In the genomic region with DNA sequence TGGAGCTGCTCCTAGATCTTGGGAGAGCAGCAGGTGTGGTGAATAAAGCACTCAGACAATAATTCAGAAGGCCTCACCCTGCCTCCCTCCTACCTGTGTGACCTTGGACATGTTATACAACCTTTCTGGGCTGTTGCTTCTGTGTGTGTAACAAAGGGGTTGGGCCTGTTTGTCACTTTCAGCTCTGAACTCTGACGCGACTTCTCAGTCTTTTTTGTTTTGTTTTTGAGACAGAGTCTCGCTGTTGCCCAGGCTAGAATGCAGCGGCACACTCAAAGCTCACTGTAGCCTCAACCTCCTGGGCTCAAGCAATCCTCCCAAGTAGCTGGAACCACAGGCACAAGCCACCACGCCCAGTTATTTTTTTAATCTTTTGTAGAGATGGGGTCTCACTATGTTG, we compare ENCODE assay signal across 26 cellular contexts.
DNase-seq lines count a peak whose midpoint lies in the region; ATAC-seq and TF ChIP-seq lines count a peak whose summit lies in the region.
"Had no signal": no experiment of that assay in that cellular context is flagged by ENCODE, and none has a peak within 500 bp of the region (broad histone marks: within the 10 kb centered on the region; RNA-seq: fewer than 3 reads in every experiment).

No MANE protein-coding gene starts in this region.

- CTCF ChIA-PET in WTC11 (lab: Charles Lee), result no interaction called here

- H3K4me1 Mint-ChIP-seq in WTC11 (peaks cover 63% of the 10 kb centered on the region), nephron (peaks cover 34% of the 10 kb centered on the region)
- peaks cover 5% of the 10 kb centered on the region for H3K4me1 Mint-ChIP-seq in stimulated activated effector memory CD8-positive, alpha-beta T cell treated with anti-CD3 and anti-CD28 coated beads, Interleukin-12 subunit alpha, Interleukin-12 subunit beta, amount 100 ng/mL, for 72 hours

- ATAC-seq in WTC11, result no peak
- no peak for ATAC-seq in HG02759 (IDR thresholded peaks at IDR 0.05; ENCODE audit: unreplicated experiment)
- ATAC-seq in stimulated activated effector memory CD8-positive, alpha-beta T cell treated with anti-CD3 and anti-CD28 coated beads, Interleukin-12 subunit alpha, Interleukin-12 subunit beta, amount 100 ng/mL, for 72 hours, result no peak
- ATAC-seq: GM12878 had no signal

- DNase-seq in WTC11 (ENCODE audit: low spot score) (no peak), hepatocyte (ENCODE audit: low spot score) (no peak), SW480 (ENCODE audit: low spot score) (no peak), NCI-H2227 (lab: John Stamatoyannopoulos, UW; ENCODE audit: unreplicated experiment) (no peak)
- DNase-seq in stimulated activated effector memory CD8-positive, alpha-beta T cell treated with anti-CD3 and anti-CD28 coated beads, Interleukin-12 subunit alpha, Interleukin-12 subunit beta, amount 100 ng/mL, for 72 hours (ENCODE audit: low spot score in 2 of 2), result no peak
- DNase-seq: activated CD4-positive, alpha-beta T cell treated with anti-CD3 and anti-CD28 coated beads, Interleukin-2, amount 50 U/mL, for 1 hour; activated CD8-positive, alpha-beta memory T cell treated with anti-CD3 and anti-CD28 coated beads, Interleukin-2, amount 50 U/mL, for 4 hours; activated naive CD8-positive, alpha-beta T cell treated with anti-CD3 and anti-CD28 coated beads, Interleukin-2, amount 10 ng/mL, durations not matched to agents 7 days and 5 days; head of caudate nucleus; left ventricle myocardium inferior; NCI-H510A treated with DMSO at 0.1 percent for 48 hours; NK-92 treated with Interleukin-12 subunit alpha and Interleukin-12 subunit beta, amount 100 ng/mL, for 24 hours; stimulated activated CD4-positive, alpha-beta T cell treated with anti-CD3 and anti-CD28 coated beads, Interleukin-12 subunit alpha, Interleukin-12 subunit beta, amount 100 ng/mL, for 4 hours; stimulated activated CD4-positive, alpha-beta T cell treated with anti-CD3 and anti-CD28 coated beads, Interleukin-4, amount 100 ng/mL, for 4 hours; upper lobe of left lung had no signal

- H3K4me1 ChIP-seq in ACC112 (ENCODE audit: control insufficient read depth, insufficient read depth, low read length, unreplicated experiment), result peaks cover 39% of the 10 kb centered on the region
- peaks cover 28% of the 10 kb centered on the region for H3K4me1 ChIP-seq in hepatocyte (ENCODE audit: insufficient read depth)

- H3K79me2 ChIP-seq in ACC112 (ENCODE audit: control insufficient read depth, insufficient read depth, low read length, unreplicated experiment) (peaks cover 82% of the 10 kb centered on the region), hepatocyte (peaks cover 96% of the 10 kb centered on the region)

- no peaks in the 10 kb centered on the region for H3K27me3 ChIP-seq in ACC112 (ENCODE audit: insufficient read depth, low read length)
- no peaks in the 10 kb centered on the region for H3K27me3 ChIP-seq in hepatocyte
- H3K27me3 ChIP-seq: brain microvascular endothelial cell, upper lobe of left lung had no signal

- H3K9me2 ChIP-seq in hepatocyte (replicated peaks; ENCODE audit: insufficient read depth), result no peaks in the 10 kb centered on the region

- H3K27ac Mint-ChIP-seq in WTC11, result peak overlapping the region; percentile 74
- peak overlapping the region; percentile 16 to 72 (median 51) for H3K27ac Mint-ChIP-seq in nephron
- no peak overlapping the region for H3K27ac Mint-ChIP-seq in stimulated activated effector memory CD8-positive, alpha-beta T cell treated with anti-CD3 and anti-CD28 coated beads, Interleukin-12 subunit alpha, Interleukin-12 subunit beta, amount 100 ng/mL, for 72 hours
- H3K27ac Mint-ChIP-seq: activated naive CD8-positive, alpha-beta T cell treated with anti-CD3 and anti-CD28 coated beads, Interleukin-2, amount 10 ng/mL, durations not matched to agents 7 days and 5 days; B cell; stimulated activated naive CD8-positive, alpha-beta T cell treated with anti-CD3 and anti-CD28 coated beads, Interleukin-15, Interleukin-2, amounts not matched to agents 100 ng/mL and 50 ng/mL, for 24 hours; T-helper 2 cell treated with Interferon-gamma antibody and Interleukin-4, amounts not matched to agents 5 μg/mL and 100 μg/mL, for 36 hours had no signal

- no peak overlapping the region for H2AFZ ChIP-seq in ACC112 (ENCODE audit: low read length, unreplicated experiment)
- no peak overlapping the region for H2AFZ ChIP-seq in hepatocyte

- H3K4me3 ChIP-seq in ACC112 (ENCODE audit: low read depth, low read length), result peak overlapping the region; percentile 19; the same call in 1 of the 2 replicates
- H3K4me3 ChIP-seq in hepatocyte, result no peak overlapping the region
- H3K4me3 ChIP-seq: GM12878, left ventricle myocardium inferior, upper lobe of left lung had no signal

- H3K4me3 Mint-ChIP-seq in WTC11 (no peak overlapping the region), nephron (no peak overlapping the region)
- H3K4me3 Mint-ChIP-seq in stimulated activated effector memory CD8-positive, alpha-beta T cell treated with anti-CD3 and anti-CD28 coated beads, Interleukin-12 subunit alpha, Interleukin-12 subunit beta, amount 100 ng/mL, for 72 hours, result no peak overlapping the region
- H3K4me3 Mint-ChIP-seq: activated naive CD8-positive, alpha-beta T cell treated with anti-CD3 and anti-CD28 coated beads, Interleukin-2, amount 10 ng/mL, durations not matched to agents 7 days and 5 days; B cell; IgD-negative memory B cell; stimulated activated naive CD8-positive, alpha-beta T cell treated with anti-CD3 and anti-CD28 coated beads, Interleukin-15, Interleukin-2, amounts not matched to agents 100 ng/mL and 50 ng/mL, for 24 hours; T-helper 2 cell treated with Interferon-gamma antibody and Interleukin-4, amounts not matched to agents 5 μg/mL and 100 μg/mL, for 36 hours had no signal

- H3K36me3 Mint-ChIP-seq in WTC11 (peaks cover 9% of the 10 kb centered on the region; the same call in 1 of the 2 replicates), nephron (ENCODE audit: low read depth) (peaks cover 23% of the 10 kb centered on the region)
- H3K36me3 Mint-ChIP-seq in stimulated activated effector memory CD8-positive, alpha-beta T cell treated with anti-CD3 and anti-CD28 coated beads, Interleukin-12 subunit alpha, Interleukin-12 subunit beta, amount 100 ng/mL, for 72 hours, result no peaks in the 10 kb centered on the region

- H3K9me3 ChIP-seq in hepatocyte (ENCODE audit: low read depth), result no peaks in the 10 kb centered on the region
- H3K9me3 ChIP-seq: left ventricle myocardium inferior, upper lobe of left lung had no signal

- 74% methylated on average over 5 of the region's 5 CpGs for WGBS in hepatocyte (ENCODE audit: low lambda C conversion rate, missing lambda C conversion rate)

- POLR2A ChIA-PET in WTC11 (lab: Charles Lee), result interaction anchor here (1.4 kb wide), 1 partner anchor 10 kb away, joined by 3 read pairs; no protein-coding TSS in a partner anchor

- no peaks in the 10 kb centered on the region for H3K27me3 Mint-ChIP-seq in WTC11 (ENCODE audit: low read depth)
- no peaks in the 10 kb centered on the region for H3K27me3 Mint-ChIP-seq in nephron (ENCODE audit: low read depth)
- H3K27me3 Mint-ChIP-seq: activated naive CD8-positive, alpha-beta T cell treated with anti-CD3 and anti-CD28 coated beads, Interleukin-2, amount 10 ng/mL, durations not matched to agents 7 days and 5 days; B cell; IgD-negative memory B cell; stimulated activated naive CD8-positive, alpha-beta T cell treated with anti-CD3 and anti-CD28 coated beads, Interleukin-15, Interleukin-2, amounts not matched to agents 100 ng/mL and 50 ng/mL, for 24 hours had no signal

- H3K27ac ChIP-seq in ACC112 (ENCODE audit: low read depth, low read length) (peak overlapping the region; percentile 73), hepatocyte (peak overlapping the region; percentile 72)
- H3K27ac ChIP-seq: brain microvascular endothelial cell, HL-60, left ventricle myocardium inferior, upper lobe of left lung, VCaP had no signal

- H4K20me1 ChIP-seq in hepatocyte (ENCODE audit: insufficient read depth, poor library complexity, severe bottlenecking), result peaks cover 8% of the 10 kb centered on the region

- TF ChIP-seq CTCF in WTC11 (IDR thresholded peaks at IDR 0.05), result no peak
- no peak for TF ChIP-seq CTCF in hepatocyte (IDR thresholded peaks at IDR 0.05; ENCODE audit: poor library complexity)
- no peak for TF ChIP-seq CTCF in nephron (IDR thresholded peaks at IDR 0.05; ENCODE audit: unreplicated experiment in 3 of 3)

- H3K4me2 ChIP-seq in hepatocyte, result peak overlapping the region; percentile 41

- H3K36me3 ChIP-seq in ACC112 (ENCODE audit: insufficient read depth, low read length) (no peaks in the 10 kb centered on the region), hepatocyte (replicated peaks; ENCODE audit: insufficient read depth, low read depth) (no peaks in the 10 kb centered on the region)
- H3K36me3 ChIP-seq: upper lobe of left lung had no signal

- H3K9me3 Mint-ChIP-seq in WTC11 (0 out of 2 replicates have a peak, but pooled peaks cover 8% of the 10 kb centered on the region), nephron (no peaks in the 10 kb centered on the region)
- H3K9me3 Mint-ChIP-seq in stimulated activated effector memory CD8-positive, alpha-beta T cell treated with anti-CD3 and anti-CD28 coated beads, Interleukin-12 subunit alpha, Interleukin-12 subunit beta, amount 100 ng/mL, for 72 hours, result no peaks in the 10 kb centered on the region
- H3K9me3 Mint-ChIP-seq: IgD-negative memory B cell; stimulated activated naive CD8-positive, alpha-beta T cell treated with anti-CD3 and anti-CD28 coated beads, Interleukin-15, Interleukin-2, amounts not matched to agents 100 ng/mL and 50 ng/mL, for 24 hours; T-helper 2 cell treated with Interferon-gamma antibody and Interleukin-4, amounts not matched to agents 5 μg/mL and 100 μg/mL, for 36 hours had no signal

TF ChIP-seq in WTC11, 78 proteins besides CTCF, POLR2A, EP300 and RAD21 (continues in another document):
- TF ChIP-seq PRRX2 (CRISPR knock-in tag; IDR thresholded peaks at IDR 0.05) (no peak), ZMAT4 (CRISPR knock-in tag; IDR thresholded peaks at IDR 0.05) (no peak), FOXJ3 (CRISPR knock-in tag; IDR thresholded peaks at IDR 0.05; ENCODE audit: borderline replicate concordance) (no peak), CBFB (CRISPR knock-in tag; IDR thresholded peaks at IDR 0.05; ENCODE audit: low read depth) (no peak)
